ENCODE assay signal across 23 cellular contexts in genomic region chr6:12350644-12351173, GRCh38.
DNase-seq lines count a peak whose midpoint lies in the region; ATAC-seq, FAIRE-seq and TF ChIP-seq lines count a peak whose summit lies in the region.
"Had no signal": no experiment of that assay in that cellular context is flagged by ENCODE, and none has a peak within 500 bp of the region (broad histone marks: within the 10 kb centered on the region; RNA-seq: fewer than 3 reads in every experiment).

No MANE protein-coding gene starts in this region.

- no peak overlapping the region for H4K91ac ChIP-seq in neuronal stem cell (ENCODE audit: low read depth, low read length, poor library complexity)

- peaks cover 4% of the 10 kb centered on the region for H3K9me2 ChIP-seq in GM23338 (ENCODE audit: insufficient read depth)

- H3K4me1 Mint-ChIP-seq in GM23338: peaks cover 17% of the 10 kb centered on the region

- H3K79me2 ChIP-seq in GM23338 (replicated peaks; ENCODE audit: insufficient read depth): no peaks in the 10 kb centered on the region

- H3K27me3 ChIP-seq in GM23338 (ENCODE audit: insufficient read depth) (no peaks in the 10 kb centered on the region), RWPE2 (ENCODE audit: insufficient read depth, poor library complexity, severe bottlenecking) (no peaks in the 10 kb centered on the region), foreskin keratinocyte (no peaks in the 10 kb centered on the region), small intestine (ENCODE audit: control insufficient read depth in 2 of 2, insufficient read depth in 2 of 2, low read length in 2 of 2) (no peaks in the 10 kb centered on the region), neuronal stem cell (ENCODE audit: control insufficient read depth in 3 of 3, insufficient read depth in 3 of 3, low read depth in 1 of 3, low read length in 3 of 3) (no peaks in the 10 kb centered on the region)
- H3K27me3 ChIP-seq: BLaER1 treated with 17β-estradiol and CSF1 and Interleukin-3, amounts not matched to agents 10 nM and 100 nM had no signal

- H2BK120ac ChIP-seq in neuronal stem cell (ENCODE audit: low read depth, low read length): no peak overlapping the region

- H3K27ac Mint-ChIP-seq in GM23338: no peak overlapping the region
- H3K27ac Mint-ChIP-seq: CD8-positive, alpha-beta T cell had no signal

- no peak overlapping the region for H3K14ac ChIP-seq in neuronal stem cell (ENCODE audit: low read length)

- H3K9me3 Mint-ChIP-seq in GM23338: peaks cover 42% of the 10 kb centered on the region

- no peak overlapping the region for H3K23ac ChIP-seq in neuronal stem cell (ENCODE audit: low read depth, low read length, poor library complexity)

- H3K27me3 Mint-ChIP-seq in GM23338 (ENCODE audit: insufficient read depth, low read depth, poor library complexity): peaks cover 3% of the 10 kb centered on the region

- DNase-seq in GM23338 (ENCODE audit: low spot score) (no peak), RWPE2 (ENCODE audit: low spot score) (no peak), foreskin keratinocyte (no peak), small intestine (peak; percentile 92), neuronal stem cell (ENCODE audit: low spot score) (no peak), NCI-H2107 (lab: John Stamatoyannopoulos, UW) (no peak)
- DNase-seq: CD8-positive, alpha-beta T cell; DMS53; EL; H7; IMR-90; MM.1S; NCI-H1092; NCI-H146; NCI-H2029 treated with DMSO at 0.1 percent for 48 hours; NCI-H2227 treated with DMSO at 0.1 percent for 48 hours; NCI-H510A treated with DMSO at 0.1 percent for 48 hours; NCI-H774; OCI-M1; RPMI8226 had no signal

- H2AFZ ChIP-seq in GM23338 (no peak overlapping the region), neuronal stem cell (ENCODE audit: low read length) (no peak overlapping the region)

- H4K8ac ChIP-seq in neuronal stem cell (ENCODE audit: low read depth, low read length): no peak overlapping the region

- H3K36me3 Mint-ChIP-seq in GM23338 (ENCODE audit: low read depth): peaks cover 40% of the 10 kb centered on the region
- H3K36me3 Mint-ChIP-seq: CD8-positive, alpha-beta T cell had no signal

- no peak for TF ChIP-seq CTCF in GM23338 (conservative IDR thresholded peaks at IDR 0.05; ENCODE audit: low read depth in 2 of 2)
- TF ChIP-seq CTCF in RWPE2 (IDR thresholded peaks at IDR 0.05; ENCODE audit: poor library complexity, severe bottlenecking): no peak
- TF ChIP-seq CTCF in foreskin keratinocyte (conservative IDR thresholded peaks at IDR 0.05): no peak

- H2BK15ac ChIP-seq in neuronal stem cell (ENCODE audit: low read length): no peak overlapping the region

- H3K4me3 Mint-ChIP-seq in GM23338: no peak overlapping the region; the same call in 2 of the 3 replicates
- H3K4me3 Mint-ChIP-seq: CD8-positive, alpha-beta T cell had no signal

- peak overlapping the region; percentile 89; the same call in 1 of the 2 replicates for H3K27ac ChIP-seq in GM23338 (ENCODE audit: low read depth)
- peak overlapping the region; percentile 88 for H3K27ac ChIP-seq in RWPE2 (ENCODE audit: poor library complexity, severe bottlenecking)
- peak overlapping the region; percentile 35 for H3K27ac ChIP-seq in foreskin keratinocyte
- H3K27ac ChIP-seq in small intestine (ENCODE audit: low read depth in 1 of 2, low read length in 1 of 2): no peak overlapping the region
- H3K27ac ChIP-seq in neuronal stem cell (replicated peaks; ENCODE audit: low read length): no peak overlapping the region
- H3K27ac ChIP-seq: BLaER1 treated with 17β-estradiol and CSF1 and Interleukin-3, amounts not matched to agents 10 nM and 100 nM had no signal

- H3K36me3 ChIP-seq in GM23338 (ENCODE audit: insufficient read depth) (0 out of 2 replicates have a peak, but pooled peaks cover 6% of the 10 kb centered on the region), RWPE2 (ENCODE audit: low read depth) (no peaks in the 10 kb centered on the region), small intestine (ENCODE audit: control insufficient read depth in 2 of 2, insufficient read depth in 2 of 2, low read length in 2 of 2) (no peaks in the 10 kb centered on the region), neuronal stem cell (replicated peaks in 1 of 2; ENCODE audit: control insufficient read depth in 2 of 2, insufficient read depth in 2 of 2, low read length in 2 of 2) (no peaks in the 10 kb centered on the region)

- H3K4me2 ChIP-seq in GM23338: no peak overlapping the region
- no peak overlapping the region for H3K4me2 ChIP-seq in neuronal stem cell (ENCODE audit: insufficient read depth, low read length, poor library complexity, severe bottlenecking)

- peaks cover 21% of the 10 kb centered on the region for H3K4me1 ChIP-seq in GM23338 (ENCODE audit: insufficient read depth)
- H3K4me1 ChIP-seq in RWPE2 (ENCODE audit: insufficient read depth, poor library complexity, severe bottlenecking): peaks cover 36% of the 10 kb centered on the region
- H3K4me1 ChIP-seq in foreskin keratinocyte: peaks cover 28% of the 10 kb centered on the region
- H3K4me1 ChIP-seq in small intestine (ENCODE audit: control insufficient read depth in 2 of 2, insufficient read depth in 1 of 2, low read depth in 1 of 2, low read length in 1 of 2): peaks cover 0 to 3% of the 10 kb centered on the region in 2 donors
- peaks cover 0 to 5% of the 10 kb centered on the region in 2 donors for H3K4me1 ChIP-seq in neuronal stem cell (ENCODE audit: control insufficient read depth in 2 of 2, insufficient read depth in 1 of 2, low read depth in 1 of 2, low read length in 2 of 2)

- H2BK12ac ChIP-seq in neuronal stem cell (ENCODE audit: low read length): no peak overlapping the region

- no peak overlapping the region for H3K9ac ChIP-seq in neuronal stem cell (ENCODE audit: low read depth, low read length, poor library complexity)
- H3K9ac ChIP-seq: BLaER1 treated with 17β-estradiol and CSF1 and Interleukin-3, amounts not matched to agents 10 nM and 100 nM had no signal

- no peak overlapping the region for H3K18ac ChIP-seq in neuronal stem cell (ENCODE audit: low read length)

- no peaks in the 10 kb centered on the region for H4K20me1 ChIP-seq in GM23338 (replicated peaks; ENCODE audit: insufficient read depth)
- H4K20me1 ChIP-seq: BLaER1 treated with 17β-estradiol and CSF1 and Interleukin-3, amounts not matched to agents 10 nM and 100 nM had no signal

- no peak for FAIRE-seq in small intestine (lab: Jason Lieb, UNC)
- FAIRE-seq: GM12891 had no signal

- no peak overlapping the region for H3K4ac ChIP-seq in neuronal stem cell (ENCODE audit: low read length)

- no peaks in the 10 kb centered on the region for H3K9me3 ChIP-seq in RWPE2 (ENCODE audit: severe bottlenecking)
- H3K9me3 ChIP-seq in small intestine (ENCODE audit: control insufficient read depth, low read depth): no peaks in the 10 kb centered on the region
- H3K9me3 ChIP-seq in neuronal stem cell (replicated peaks in 1 of 2; ENCODE audit: control insufficient read depth in 2 of 2, insufficient read depth in 1 of 2, low read depth in 1 of 2, low read length in 2 of 2): no peaks in the 10 kb centered on the region

- no peak overlapping the region for H3K4me3 ChIP-seq in GM23338
- no peak overlapping the region for H3K4me3 ChIP-seq in RWPE2 (ENCODE audit: severe bottlenecking)
- no peak overlapping the region for H3K4me3 ChIP-seq in small intestine (ENCODE audit: low read depth in 1 of 2, low read length in 2 of 2)
- no peak overlapping the region for H3K4me3 ChIP-seq in neuronal stem cell (ENCODE audit: low read length in 2 of 2)

- no peaks in the 10 kb centered on the region for H3K79me1 ChIP-seq in neuronal stem cell (ENCODE audit: low read depth, low read length)

- no peak for ATAC-seq in GM23338
- ATAC-seq in RWPE2 (ENCODE audit: low read depth): no peak
- no peak for ATAC-seq in foreskin keratinocyte
- ATAC-seq in GM21576 (IDR thresholded peaks at IDR 0.05; ENCODE audit: unreplicated experiment): no peak
- ATAC-seq: CD8-positive, alpha-beta T cell had no signal

- 50 to 86% (median 55%) methylated on average over 1 of the region's 1 CpG for WGBS in small intestine, 3 donors
- no CpG with 5 or more reads among the region's 1 CpG for WGBS in neuronal stem cell (ENCODE audit: extremely low coverage in 2 of 2, insufficient read length in 2 of 2, insufficient replicate concordance in 1 of 2), 2 donors

- H3F3A ChIP-seq in GM23338 (replicated peaks; ENCODE audit: low read depth): peaks cover 4% of the 10 kb centered on the region; the same call in 1 of the 2 replicates

- H2AK5ac ChIP-seq in neuronal stem cell (ENCODE audit: low read depth, low read length): no peak overlapping the region

- H2BK5ac ChIP-seq in neuronal stem cell (ENCODE audit: low read length): no peak overlapping the region

TF ChIP-seq in GM23338, 12 proteins besides CTCF, POLR2A, EP300 and RAD21 (continues in another document):
- no peak for TF ChIP-seq POLR2AphosphoS5 (IDR thresholded peaks at IDR 0.05; ENCODE audit: low read depth)
- TF ChIP-seq CREB1 (CRISPR knock-in tag; IDR thresholded peaks at IDR 0.05; ENCODE audit: low read depth): no peak
- TF ChIP-seq ZNF331 (CRISPR knock-in tag; IDR thresholded peaks at IDR 0.05; ENCODE audit: low read depth): no peak

Comparison
In these comparisons a context has a peak if more than half of its experiments do, and no peak if none do; other contexts are left out.
1. H3K27ac ChIP-seq: peak in GM23338 (single experiment), RWPE2 (single experiment) and foreskin keratinocyte (single experiment); none in small intestine (0 of 2) and neuronal stem cell (single experiment).